16 cellular contexts compared by ENCODE assay signal in genomic region chr2:223815884-223816570, GRCh38. TPM values are rescaled to one million over a fixed set of nuclear protein-coding genes. Genes with fewer than 3 reads are reported as not detected.
A peak's percentile ranks its signal among the peaks of the same experiment; 100 is the strongest.
DNase-seq lines count a peak whose midpoint lies in the region; ATAC-seq, FAIRE-seq and TF ChIP-seq lines count a peak whose summit lies in the region.
"Had no signal": no experiment of that assay in that cellular context is flagged by ENCODE, and none has a peak within 500 bp of the region (broad histone marks: within the 10 kb centered on the region; RNA-seq: fewer than 3 reads in every experiment).

No MANE protein-coding gene starts in this region.

- H3K9me2 ChIP-seq in SK-N-SH, result no peaks in the 10 kb centered on the region

- no peak overlapping the region for H2AFZ ChIP-seq in SK-N-SH (ENCODE audit: low read depth)

- peak; percentile 24 for FAIRE-seq in islet of Langerhans (lab: Jason Lieb, UNC)

- 0 out of 2 replicates have a peak overlapping the region, but pooled peaks have one; percentile 51 for H3K4me2 ChIP-seq in SK-N-SH

- CTCF ChIA-PET in SK-N-SH (lab: Yijun Ruan, JAX), result interaction anchor here (1.2 kb wide), 1 partner anchor 18 kb away, joined by 3 read pairs; no protein-coding TSS in a partner anchor

- peak overlapping the region; percentile 3 for H3K27ac Mint-ChIP-seq in stimulated activated effector memory CD8-positive, alpha-beta T cell treated with anti-CD3 and anti-CD28 coated beads, Interleukin-12 subunit alpha, Interleukin-12 subunit beta, amount 100 ng/mL, for 72 hours
- no peak overlapping the region for H3K27ac Mint-ChIP-seq in CD14-positive monocyte

- H3F3A ChIP-seq in SK-N-SH (replicated peaks; ENCODE audit: insufficient read depth), result peaks cover 9% of the 10 kb centered on the region

- H3K36me3 Mint-ChIP-seq in stimulated activated effector memory CD8-positive, alpha-beta T cell treated with anti-CD3 and anti-CD28 coated beads, Interleukin-12 subunit alpha, Interleukin-12 subunit beta, amount 100 ng/mL, for 72 hours, result no peaks in the 10 kb centered on the region
- peaks cover 1 to 3% of the 10 kb centered on the region in 2 donors for H3K36me3 Mint-ChIP-seq in CD14-positive monocyte

- intact Hi-C loops in CD14-positive monocyte (cut with micrococcal nuclease), result no loop called here

- H3K4me3 Mint-ChIP-seq in stimulated activated effector memory CD8-positive, alpha-beta T cell treated with anti-CD3 and anti-CD28 coated beads, Interleukin-12 subunit alpha, Interleukin-12 subunit beta, amount 100 ng/mL, for 72 hours, result no peak overlapping the region
- no peak overlapping the region for H3K4me3 Mint-ChIP-seq in CD14-positive monocyte

- peak overlapping the region in 1 of 2 experiments; percentile 71; a peak in 2 of 4 replicates for H3K27ac ChIP-seq in SK-N-SH (ENCODE audit: low read depth in 2 of 2, low read length in 1 of 2)
- H3K27ac ChIP-seq: 22Rv1, heart right ventricle, left ventricle myocardium inferior, SJSA1 had no signal

- DNase-seq in NCI-H2029 treated with DMSO at 0.1 percent for 48 hours (lab: John Stamatoyannopoulos, UW), result peak; percentile 39
- DNase-seq in NCI-H2029 (lab: John Stamatoyannopoulos, UW), result no peak
- DNase-seq in SK-N-SH, result no peak
- DNase-seq in stimulated activated effector memory CD8-positive, alpha-beta T cell treated with anti-CD3 and anti-CD28 coated beads, Interleukin-12 subunit alpha, Interleukin-12 subunit beta, amount 100 ng/mL, for 72 hours (ENCODE audit: low spot score in 2 of 2), result no peak
- no peak for DNase-seq in DMS 273 treated with DMSO at 0.1 percent for 48 hours (lab: John Stamatoyannopoulos, UW)
- DNase-seq in CD14-positive monocyte (ENCODE audit: low spot score), result no peak
- DNase-seq in islet precursor cell, result no peak
- DNase-seq: activated naive CD4-positive, alpha-beta T cell treated with anti-CD3 and anti-CD28 coated beads, Interleukin-2, amount 50 U/mL, for 16 hours; GOT3; heart right ventricle; KG1; left ventricle myocardium inferior; NCI-H1694 had no signal

- no peaks in the 10 kb centered on the region for H3K27me3 ChIP-seq in SK-N-SH (ENCODE audit: insufficient read depth)
- H3K27me3 ChIP-seq: heart right ventricle, SJSA1 had no signal

- H3K27me3 Mint-ChIP-seq in CD14-positive monocyte (ENCODE audit: low read depth in 3 of 3), result peaks cover 0 to 2% (median 0%) of the 10 kb centered on the region in 3 donors

- TF ChIP-seq EP300 in SK-N-SH (IDR thresholded peaks at IDR 0.05; ENCODE audit: borderline replicate concordance in 1 of 2, low read depth in 1 of 2, low read length in 1 of 2), result no peak; a peak in 1 of 4 replicates

- H3K4me1 ChIP-seq in SK-N-SH (ENCODE audit: control insufficient read depth in 1 of 2, insufficient read depth in 2 of 2, low read depth in 1 of 2, low read length in 1 of 2), result peaks cover 5 to 43% of the 10 kb centered on the region in 2 experiments; a peak in 2 of 4 replicates
- H3K4me1 ChIP-seq: heart right ventricle, left ventricle myocardium inferior had no signal

- WGBS in SK-N-SH (ENCODE audit: low lambda C conversion rate), result 63% methylated on average over 13 of the region's 13 CpGs

- no peaks in the 10 kb centered on the region for H3K36me3 ChIP-seq in SK-N-SH (replicated peaks in 1 of 2; ENCODE audit: control insufficient read depth in 1 of 2, insufficient read depth in 2 of 2, low read length in 1 of 2)
- H3K36me3 ChIP-seq: heart right ventricle, left ventricle myocardium inferior had no signal

- no peak overlapping the region for H3K4me3 ChIP-seq in SK-N-SH (ENCODE audit: low read depth in 2 of 2, low read length in 1 of 2)
- H3K4me3 ChIP-seq: heart right ventricle, left ventricle myocardium inferior, SJSA1 had no signal

- H3K9me3 ChIP-seq in SK-N-SH, result no peaks in the 10 kb centered on the region
- H3K9me3 ChIP-seq: heart right ventricle, left ventricle myocardium inferior, SJSA1 had no signal

- no peak for ATAC-seq in stimulated activated effector memory CD8-positive, alpha-beta T cell treated with anti-CD3 and anti-CD28 coated beads, Interleukin-12 subunit alpha, Interleukin-12 subunit beta, amount 100 ng/mL, for 72 hours
- ATAC-seq: heart right ventricle had no signal

- H3K79me2 ChIP-seq in SK-N-SH (ENCODE audit: insufficient read depth), result peaks cover 14% of the 10 kb centered on the region; the same call in 1 of the 2 replicates

- TF ChIP-seq RAD21 in SK-N-SH (IDR thresholded peaks at IDR 0.05; ENCODE audit: low read length), result no peak

- POLR2A ChIA-PET in SK-N-SH (lab: Yijun Ruan, JAX), result no interaction called here

- no peak for TF ChIP-seq CTCF in SK-N-SH (IDR thresholded peaks at IDR 0.05)
- no peak for TF ChIP-seq CTCF in CD14-positive monocyte (IDR thresholded peaks at IDR 0.05)

- no peaks in the 10 kb centered on the region for H3K9me3 Mint-ChIP-seq in stimulated activated effector memory CD8-positive, alpha-beta T cell treated with anti-CD3 and anti-CD28 coated beads, Interleukin-12 subunit alpha, Interleukin-12 subunit beta, amount 100 ng/mL, for 72 hours
- no peaks in the 10 kb centered on the region for H3K9me3 Mint-ChIP-seq in CD14-positive monocyte

- H3K4me1 Mint-ChIP-seq in stimulated activated effector memory CD8-positive, alpha-beta T cell treated with anti-CD3 and anti-CD28 coated beads, Interleukin-12 subunit alpha, Interleukin-12 subunit beta, amount 100 ng/mL, for 72 hours, result peaks cover 10% of the 10 kb centered on the region
- peaks cover 2% of the 10 kb centered on the region for H3K4me1 Mint-ChIP-seq in CD14-positive monocyte

- H4K20me1 ChIP-seq in SK-N-SH (ENCODE audit: insufficient read depth), result no peaks in the 10 kb centered on the region

- peak overlapping the region; percentile 2; the same call in 1 of the 2 replicates for H3K9ac ChIP-seq in SK-N-SH

TF ChIP-seq in SK-N-SH, 30 proteins besides CTCF, POLR2A, EP300 and RAD21:
- TF ChIP-seq NFIC (IDR thresholded peaks at IDR 0.05; ENCODE audit: borderline replicate concordance) (peak; percentile 60; the same call in 1 of the 2 replicates), PBX3 (IDR thresholded peaks at IDR 0.05) (peak; percentile 39), TCF12 (IDR thresholded peaks at IDR 0.05) (peak; percentile 55; the same call in 1 of the 2 replicates), FOXM1 (IDR thresholded peaks at IDR 0.05; ENCODE audit: low read depth) (no peak)
TF ChIP-seq in SK-N-SH: peak in this region for 3.

RNA-seq across cellular contexts. Expression of gene AP1S3, which starts 21.4 kb away (rescaled TPM):
- polyA plus RNA-seq in SK-N-SH (2012; rRNA removed) (4.8 and 6.1 TPM in 2 replicates), CD14-positive monocyte (1 to 10 TPM in 1 of 2 donors, under 1 TPM in 1; 0.81 to 1.3 TPM)
- polyA plus RNA-seq in SK-N-SH (2012; cell fraction: cytosol; rRNA removed), result 7.2 and 7.7 TPM in 2 replicates
- polyA plus RNA-seq in SK-N-SH (2012; cell fraction: nucleus; rRNA removed), result 1.6 and 4.1 TPM in 2 replicates
